In genomic region chr22:32992821-32993220, GRCh38 we compare ENCODE assay signal across 19 cellular contexts.
"Had no signal": no experiment of that assay in that cellular context is flagged by ENCODE, and none has a peak within 500 bp of the region (broad histone marks: within the 10 kb centered on the region; RNA-seq: fewer than 3 reads in every experiment).

No MANE protein-coding gene starts in this region.

- H3K9me3 Mint-ChIP-seq: endodermal cell, nephron progenitor cell had no signal

- H3K27ac Mint-ChIP-seq: endodermal cell, memory B cell, naive B cell, nephron progenitor cell, progenitor cell of endocrine pancreas had no signal

- H3K36me3 ChIP-seq: colonic mucosa, heart right ventricle, left lung, lower lobe of right lung, pancreas, thyroid gland had no signal

- H3K27ac ChIP-seq: colonic mucosa, heart right ventricle, left lung, lower lobe of right lung, pancreas, thyroid gland had no signal

- H3K27me3 ChIP-seq: colonic mucosa, heart right ventricle, left lung, pancreas, thyroid gland had no signal

- H3K4me3 ChIP-seq: colonic mucosa, heart right ventricle, left lung, lower lobe of right lung, pancreas, thyroid gland had no signal

- DNase-seq: colonic mucosa; effector CD4-positive, alpha-beta T cell; endodermal cell; foreskin melanocyte; heart right ventricle; hypothalamus; left lung; lower lobe of right lung; naive B cell; nephron progenitor cell; nucleus accumbens; pancreas; right cardiac atrium; small intestine; stimulated activated CD4-positive, alpha-beta T cell treated with anti-CD3 and anti-CD28 coated beads, Interleukin-2, amount 100 ng/mL, for 48 hours; stimulated activated naive CD4-positive, alpha-beta T cell treated with Interleukin-2 at 50 U/mL for 16 hours; thyroid gland had no signal

- H3K4me3 Mint-ChIP-seq: endodermal cell, memory B cell, nephron progenitor cell had no signal

- H3K4me1 ChIP-seq: colonic mucosa, pancreas, thyroid gland had no signal

- H3K36me3 Mint-ChIP-seq: memory B cell had no signal

- ATAC-seq: heart right ventricle, left lung, lower lobe of right lung, pancreas, right cardiac atrium had no signal

- H3K9me3 ChIP-seq: colonic mucosa, heart right ventricle, left lung, lower lobe of right lung, pancreas, thyroid gland had no signal

- H3K4me1 Mint-ChIP-seq: endodermal cell, memory B cell had no signal
